Comparison of ENCODE assay signal across 8 cellular contexts in the genomic region with DNA sequence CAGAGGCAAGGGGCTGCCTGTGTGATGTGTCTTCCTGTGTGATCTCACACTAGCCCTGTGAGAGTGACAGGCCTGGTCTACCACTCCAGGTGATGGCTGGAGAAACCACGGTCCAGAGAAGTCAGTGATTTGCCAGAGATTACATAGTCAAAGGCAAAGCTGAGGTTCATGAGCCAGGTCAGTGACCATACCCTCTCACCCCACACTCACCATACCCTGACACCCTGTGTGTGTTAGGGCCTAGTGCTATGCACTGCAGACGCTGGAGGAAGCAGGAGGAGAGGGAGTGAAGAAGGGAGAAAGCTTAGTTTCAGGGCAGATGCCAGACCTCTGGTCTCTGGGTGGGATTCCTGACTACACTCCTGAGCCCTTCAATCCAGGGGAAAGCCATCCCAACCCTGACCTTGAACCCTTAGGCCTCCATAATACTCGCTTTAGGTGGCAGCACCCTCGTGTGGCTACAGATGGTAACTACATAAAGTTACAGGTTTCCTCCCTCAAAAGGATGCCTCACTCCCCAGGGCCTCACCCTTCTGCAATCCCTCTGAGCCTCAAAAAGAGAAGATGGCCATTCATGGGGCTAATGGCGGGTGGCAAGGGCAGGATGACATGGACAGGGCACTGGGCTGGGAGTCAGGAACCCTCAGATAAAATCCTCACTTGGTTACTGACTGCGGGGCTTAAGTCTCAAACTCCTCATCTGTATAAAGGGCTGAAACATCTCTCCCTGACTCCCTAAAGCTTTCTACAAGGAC. TPM values are rescaled to one million over a fixed set of nuclear protein-coding genes. Genes with fewer than 3 reads are reported as not detected.
DNase-seq lines count a peak whose midpoint lies in the region; ATAC-seq and TF ChIP-seq lines count a peak whose summit lies in the region.

No MANE protein-coding gene starts in this region.

- H3K4me1 Mint-ChIP-seq in naive thymus-derived CD4-positive, alpha-beta T cell = peaks cover 0 to 6% (median 0%) of the 10 kb centered on the region in 7 donors

- ATAC-seq in Right ventricle myocardium inferior (peak; percentile 59), GM21390 (IDR thresholded peaks at IDR 0.05; ENCODE audit: unreplicated experiment) (no peak)
- peak; percentile 82 for ATAC-seq in naive thymus-derived CD4-positive, alpha-beta T cell

- H3K27me3 Mint-ChIP-seq in naive thymus-derived CD4-positive, alpha-beta T cell = no peaks in the 10 kb centered on the region

- no peak for DNase-seq in Right ventricle myocardium inferior (ENCODE audit: missing footprints)
- DNase-seq in cardiac septum (ENCODE audit: low spot score) = no peak
- peak; percentile 27 for DNase-seq in NCI-H2196 treated with DMSO at 0.1 percent for 48 hours (lab: John Stamatoyannopoulos, UW; ENCODE audit: unreplicated experiment)
- peak; percentile 54 to 66 for DNase-seq in activated CD4-positive, alpha-beta T cell treated with anti-CD3 and anti-CD28 coated beads, Interleukin-2, amount 50 U/mL, for 48 hours
- peak; percentile 61 for DNase-seq in epithelial cell of esophagus (ENCODE audit: low read depth)
- peak in 7 of 9 donors; percentile 24 to 53 (median 41) for DNase-seq in naive thymus-derived CD4-positive, alpha-beta T cell
- no peak for DNase-seq in vagina (ENCODE audit: extremely low spot score in 2 of 2)

- H3K27ac Mint-ChIP-seq in naive thymus-derived CD4-positive, alpha-beta T cell = peak overlapping the region in 7 of 9 donors; percentile 20 to 71 (median 48)

- POLR2A ChIA-PET in naive thymus-derived CD4-positive, alpha-beta T cell (lab: Charles Lee) = no interaction called here

- no peaks in the 10 kb centered on the region for H3K9me3 ChIP-seq in naive thymus-derived CD4-positive, alpha-beta T cell (ENCODE audit: control insufficient read depth in 2 of 3, low read length in 3 of 3)
- H3K9me3 ChIP-seq in vagina = no peaks in the 10 kb centered on the region

- intact Hi-C loops in Right ventricle myocardium inferior (cut with DNase I) = loop anchor here (2.0 kb wide), 1 partner anchor 133 kb away; no protein-coding TSS in a partner anchor
- intact Hi-C loops in cardiac septum (cut with DNase I) = no loop called here
- intact Hi-C loops in naive thymus-derived CD4-positive, alpha-beta T cell (cut with micrococcal nuclease) = loop anchor here (1.0 to 5.0 kb wide), 4 partner anchors 128 to 212 kb away; no protein-coding TSS in a partner anchor
- intact Hi-C loops in vagina (cut with DNase I) = no loop called here

- H3K9me3 Mint-ChIP-seq in naive thymus-derived CD4-positive, alpha-beta T cell = peaks cover 0 to 3% (median 0%) of the 10 kb centered on the region in 11 donors

- H3K4me3 ChIP-seq in epithelial cell of esophagus (ENCODE audit: low read length) (no peak overlapping the region), vagina (no peak overlapping the region)
- H3K4me3 ChIP-seq in naive thymus-derived CD4-positive, alpha-beta T cell (ENCODE audit: low read length) = no peak overlapping the region

- no peaks in the 10 kb centered on the region for H3K27me3 ChIP-seq in naive thymus-derived CD4-positive, alpha-beta T cell (ENCODE audit: control insufficient read depth in 2 of 2, insufficient read depth in 2 of 2, low read length in 2 of 2)
- no peaks in the 10 kb centered on the region for H3K27me3 ChIP-seq in vagina

- peaks cover 0 to 13% (median 8%) of the 10 kb centered on the region in 5 donors for H3K36me3 Mint-ChIP-seq in naive thymus-derived CD4-positive, alpha-beta T cell

- peaks cover 4 to 22% (median 14%) of the 10 kb centered on the region in 3 experiments for H3K36me3 ChIP-seq in naive thymus-derived CD4-positive, alpha-beta T cell (ENCODE audit: control insufficient read depth in 2 of 3, insufficient read depth in 3 of 3, low read length in 3 of 3)
- H3K36me3 ChIP-seq in vagina = peaks cover 4 to 25% of the 10 kb centered on the region in 2 donors

- no peak overlapping the region for H3K27ac ChIP-seq in naive thymus-derived CD4-positive, alpha-beta T cell (ENCODE audit: low read depth, low read length)
- no peak overlapping the region for H3K27ac ChIP-seq in vagina

- CTCF ChIA-PET in naive thymus-derived CD4-positive, alpha-beta T cell (lab: Charles Lee) = interaction anchor here (0.6 to 2.3 kb wide), 8 partner anchors 13 to 210 kb away, joined by 3 to 16 read pairs (median 4); no protein-coding TSS in a partner anchor

- H3K4me1 ChIP-seq in naive thymus-derived CD4-positive, alpha-beta T cell (ENCODE audit: control insufficient read depth in 2 of 2, insufficient read depth in 2 of 2, low read length in 2 of 2) = peaks cover 0 to 11% of the 10 kb centered on the region in 2 donors
- peaks cover 4% of the 10 kb centered on the region for H3K4me1 ChIP-seq in vagina

- peak; percentile 81 for TF ChIP-seq CTCF in epithelial cell of esophagus (IDR thresholded peaks at IDR 0.05; ENCODE audit: insufficient read depth, low read depth, low read length, missing control alignments)
- TF ChIP-seq CTCF in vagina (IDR thresholded peaks at IDR 0.05) = peak in 2 of 3 experiments; percentile 23 to 62

- H3K4me3 Mint-ChIP-seq in naive thymus-derived CD4-positive, alpha-beta T cell = no peak overlapping the region

- TF ChIP-seq POLR2A in vagina (IDR thresholded peaks at IDR 0.05) = no peak

RNA-seq across cellular contexts. Expression of a gene that starts 20.8 kb away (rescaled TPM):
- total RNA-seq in Right ventricle myocardium inferior = 28.5 TPM
- 29.7 TPM for total RNA-seq in cardiac septum
- total RNA-seq in naive thymus-derived CD4-positive, alpha-beta T cell = under 1 TPM; 0.19 to 0.42 (median 0.30) TPM
- under 1 TPM in 1 of 2 donors, not detected in 1; 0.07 TPM for polyA plus RNA-seq in naive thymus-derived CD4-positive, alpha-beta T cell
- 20.1 TPM for total RNA-seq in vagina

Comparison
In these comparisons a context has a peak if more than half of its experiments do, and no peak if none do; other contexts are left out.
1. intact Hi-C loops: an anchor here in Right ventricle myocardium inferior (2.0 kb wide) and naive thymus-derived CD4-positive, alpha-beta T cell (1.0 to 5.0 kb wide); none called in cardiac septum and vagina.
2. DNase-seq: peak in NCI-H2196 treated with DMSO at 0.1 percent for 48 hours (single experiment), activated CD4-positive, alpha-beta T cell treated with anti-CD3 and anti-CD28 coated beads, Interleukin-2, amount 50 U/mL, for 48 hours (2 of 2), epithelial cell of esophagus (single experiment) and naive thymus-derived CD4-positive, alpha-beta T cell (7 of 9); none in Right ventricle myocardium inferior (single experiment), cardiac septum (single experiment) and vagina (0 of 2).
3. RNA of a gene that starts 20.8 kb away (total RNA-seq): 29.7 TPM in cardiac septum (single experiment), 28.5 TPM in Right ventricle myocardium inferior (single experiment) and 20.1 TPM in vagina (single experiment); 0.19 to 0.42 TPM in naive thymus-derived CD4-positive, alpha-beta T cell; every median in the first group is over 10 times any median in the second.